19 cellular contexts compared by ENCODE assay signal in the genomic region with DNA sequence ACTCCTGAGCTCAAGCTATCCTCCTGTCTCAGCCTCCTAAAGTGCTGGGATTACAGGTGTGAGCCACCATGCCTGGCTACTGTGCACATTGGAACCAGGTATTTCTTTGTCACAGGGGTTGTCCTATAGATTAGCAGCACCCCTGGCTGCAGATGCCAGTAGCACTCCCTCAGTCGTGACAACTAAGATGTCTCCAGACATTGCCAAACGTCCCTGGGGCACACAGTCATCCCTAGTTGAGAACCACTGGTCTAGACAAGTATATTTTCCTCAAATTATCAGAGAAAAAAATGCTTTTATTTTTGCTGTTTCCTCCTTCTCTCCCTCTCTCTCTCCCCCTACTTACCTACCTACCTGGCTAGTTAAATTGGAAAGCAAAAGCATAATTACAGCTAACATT. TPM values are rescaled to one million over a fixed set of nuclear protein-coding genes. Genes with fewer than 3 reads are reported as not detected.
"Had no signal": no experiment of that assay in that cellular context is flagged by ENCODE, and none has a peak within 500 bp of the region (broad histone marks: within the 10 kb centered on the region; RNA-seq: fewer than 3 reads in every experiment).

No MANE protein-coding gene starts in this region.

- DNase-seq: KBM-7, MV-4-11, NCI-H1048, NCI-H1105, NCI-H1417, NCI-H1436 treated with DMSO at 0.1 percent for 48 hours, NCI-H1694, NCI-H187 treated with DMSO at 0.1 percent for 48 hours, NCI-H2029 treated with DMSO at 0.1 percent for 48 hours, NCI-H345, NCI-H446 treated with DMSO at 0.1 percent for 48 hours, NCI-H510A treated with DMSO at 0.1 percent for 48 hours, NCI-H526 treated with DMSO at 0.1 percent for 48 hours, NCI-H774 had no signal

- ATAC-seq: Panc1, Right ventricle myocardium inferior, SK-N-SH treated with all-trans-retinoic acid at 6 μM for 48 hours had no signal

- H3K9me3 ChIP-seq: SJCRH30 had no signal

- H3K4me3 ChIP-seq: SJCRH30 had no signal

- H3K27me3 ChIP-seq: SJCRH30 had no signal

- H3K36me3 ChIP-seq: SJCRH30 had no signal

RNA-seq across cellular contexts. Expression of gene P2RX7, which starts 17.9 kb away (rescaled TPM):
- total RNA-seq: HT-29 had no signal
